16 cellular contexts compared by ENCODE assay signal in genomic region chr15:49490963-49491362, GRCh38.
"Had no signal": no experiment of that assay in that cellular context is flagged by ENCODE, and none has a peak within 500 bp of the region (broad histone marks: within the 10 kb centered on the region; RNA-seq: fewer than 3 reads in every experiment).

No MANE protein-coding gene starts in this region.

- DNase-seq: activated CD4-positive, alpha-beta memory T cell treated with anti-CD3 and anti-CD28 coated beads for 36 hours; activated CD4-positive, alpha-beta T cell treated with anti-CD3 and anti-CD28 coated beads for 36 hours; activated CD8-positive, alpha-beta memory T cell treated with anti-CD3 and anti-CD28 coated beads, Interleukin-2, amount 10 ng/mL, durations not matched to agents 7 days and 5 days; activated T-cell treated with anti-CD3 and anti-CD28 coated beads, Interleukin-2, amount 50 U/mL, for 1 hour; amygdala; body of pancreas; central memory CD4-positive, alpha-beta T cell; glutamatergic neuron; hypothalamus; kidney glomerular epithelial cell; psoas muscle; stimulated activated CD4-positive, alpha-beta T cell treated with anti-CD3 and anti-CD28 coated beads, Interleukin-1b, Interleukin-23, amount 100 ng/mL, for 48 hours; stomach; upper lobe of right lung had no signal

- H3K9me3 ChIP-seq: body of pancreas, psoas muscle, stomach, thoracic aorta, upper lobe of right lung had no signal

- H3K27ac ChIP-seq: body of pancreas, coronary artery, psoas muscle, stomach, thoracic aorta, upper lobe of right lung had no signal

- H3K27me3 ChIP-seq: body of pancreas, stomach, upper lobe of right lung had no signal

- H3K4me3 ChIP-seq: body of pancreas, coronary artery, psoas muscle, stomach, thoracic aorta, upper lobe of right lung had no signal

- H3K4me1 ChIP-seq: body of pancreas, psoas muscle, upper lobe of right lung had no signal

- H3K36me3 ChIP-seq: thoracic aorta, upper lobe of right lung had no signal
